24 cellular contexts compared by ENCODE assay signal in the genomic region with DNA sequence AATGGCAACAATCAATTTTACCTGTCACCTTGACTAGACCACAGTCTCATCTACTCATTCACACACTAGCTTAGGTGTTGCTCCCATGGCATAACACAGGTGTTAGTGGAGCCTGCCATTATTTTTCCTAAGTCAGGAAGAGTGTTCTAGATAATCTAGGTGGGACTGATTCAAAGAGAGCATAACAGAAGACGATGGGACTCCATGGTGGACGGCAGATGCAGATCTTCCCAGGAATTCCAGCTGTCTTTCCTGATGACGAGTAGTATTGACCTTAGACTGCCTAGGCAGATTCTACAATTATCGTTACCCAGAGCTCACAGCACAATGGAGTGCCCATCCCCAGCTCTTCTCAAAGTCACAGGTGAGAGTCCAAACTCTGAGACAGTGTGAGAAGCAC.
DNase-seq lines count a peak whose midpoint lies in the region; ATAC-seq and TF ChIP-seq lines count a peak whose summit lies in the region.
"Had no signal": no experiment of that assay in that cellular context is flagged by ENCODE, and none has a peak within 500 bp of the region (broad histone marks: within the 10 kb centered on the region; RNA-seq: fewer than 3 reads in every experiment).

No MANE protein-coding gene starts in this region.

- peaks cover 19% of the 10 kb centered on the region for H3K4me1 ChIP-seq in CD8-positive, alpha-beta T cell (ENCODE audit: insufficient read depth, low read length)
- H3K4me1 ChIP-seq in naive thymus-derived CD4-positive, alpha-beta T cell (ENCODE audit: control insufficient read depth in 2 of 2, insufficient read depth in 2 of 2, low read length in 2 of 2) = peaks cover 3 to 24% of the 10 kb centered on the region in 2 donors
- H3K4me1 ChIP-seq: Caco-2, SJCRH30 had no signal

- no peak overlapping the region for H3K4me3 ChIP-seq in CD8-positive, alpha-beta T cell (ENCODE audit: low read depth, low read length)
- no peak overlapping the region for H3K4me3 ChIP-seq in naive thymus-derived CD4-positive, alpha-beta T cell (ENCODE audit: low read length)
- H3K4me3 ChIP-seq: GM12878, GM23338, SJCRH30 had no signal

- no peak for TF ChIP-seq CTCF in CD8-positive, alpha-beta T cell (IDR thresholded peaks at IDR 0.05)
- no peak for TF ChIP-seq CTCF in activated CD8-positive, alpha-beta T cell treated with anti-CD3 and anti-CD28 coated beads for 36 hours (IDR thresholded peaks at IDR 0.05)

- H3K36me3 Mint-ChIP-seq in activated T-cell treated with anti-CD3 and anti-CD28 coated beads, Interleukin-2, amount 50 U/mL, for 24 hours (ENCODE audit: low read depth) = no peaks in the 10 kb centered on the region
- no peaks in the 10 kb centered on the region for H3K36me3 Mint-ChIP-seq in CD8-positive, alpha-beta T cell
- no peaks in the 10 kb centered on the region for H3K36me3 Mint-ChIP-seq in activated CD8-positive, alpha-beta T cell treated with anti-CD3 and anti-CD28 coated beads for 36 hours (ENCODE audit: low read depth)
- peaks cover 0 to 5% (median 0%) of the 10 kb centered on the region in 5 donors for H3K36me3 Mint-ChIP-seq in naive thymus-derived CD4-positive, alpha-beta T cell
- H3K36me3 Mint-ChIP-seq in activated T-helper 1 cell treated with anti-CD3 and anti-CD28 coated beads, Interleukin-12 subunit alpha, Interleukin-12 subunit beta, Interleukin-2, Interleukin-4 antibody, amounts not matched to agents 30 ng/mL and 10 ng/mL and 1 ng/mL, durations not matched to agents 14 hours and 24 hours and 36 hours (ENCODE audit: low read depth) = no peaks in the 10 kb centered on the region

- H3K36me3 ChIP-seq in CD8-positive, alpha-beta T cell (ENCODE audit: insufficient read depth, low read length) = no peaks in the 10 kb centered on the region
- H3K36me3 ChIP-seq in naive thymus-derived CD4-positive, alpha-beta T cell (ENCODE audit: control insufficient read depth in 2 of 3, insufficient read depth in 3 of 3, low read length in 3 of 3) = no peaks in the 10 kb centered on the region
- H3K36me3 ChIP-seq: SJCRH30 had no signal

- H3K9me3 ChIP-seq in CD8-positive, alpha-beta T cell (ENCODE audit: low read length) = no peaks in the 10 kb centered on the region
- H3K9me3 ChIP-seq in naive thymus-derived CD4-positive, alpha-beta T cell (ENCODE audit: control insufficient read depth in 2 of 3, low read length in 3 of 3) = no peaks in the 10 kb centered on the region
- H3K9me3 ChIP-seq: Caco-2, SJCRH30 had no signal

- H3K4me1 Mint-ChIP-seq in activated T-cell treated with anti-CD3 and anti-CD28 coated beads, Interleukin-2, amount 50 U/mL, for 24 hours (ENCODE audit: low read depth) = peaks cover 25% of the 10 kb centered on the region
- peaks cover 22% of the 10 kb centered on the region for H3K4me1 Mint-ChIP-seq in CD8-positive, alpha-beta T cell (ENCODE audit: low read depth)
- H3K4me1 Mint-ChIP-seq in activated CD8-positive, alpha-beta T cell treated with anti-CD3 and anti-CD28 coated beads for 36 hours (ENCODE audit: low read depth) = peaks cover 13% of the 10 kb centered on the region
- peaks cover 11 to 44% (median 34%) of the 10 kb centered on the region in 7 donors for H3K4me1 Mint-ChIP-seq in naive thymus-derived CD4-positive, alpha-beta T cell
- H3K4me1 Mint-ChIP-seq in activated T-helper 1 cell treated with anti-CD3 and anti-CD28 coated beads, Interleukin-12 subunit alpha, Interleukin-12 subunit beta, Interleukin-2, Interleukin-4 antibody, amounts not matched to agents 30 ng/mL and 10 ng/mL and 1 ng/mL, durations not matched to agents 14 hours and 24 hours and 36 hours (ENCODE audit: low read depth) = peaks cover 17% of the 10 kb centered on the region
- H3K4me1 Mint-ChIP-seq: GM23338 had no signal

- POLR2A ChIA-PET in CD8-positive, alpha-beta T cell (lab: Charles Lee) = no interaction called here
- POLR2A ChIA-PET in activated CD8-positive, alpha-beta T cell treated with anti-CD3 and anti-CD28 coated beads for 36 hours (lab: Charles Lee) = no interaction called here
- POLR2A ChIA-PET in naive thymus-derived CD4-positive, alpha-beta T cell (lab: Charles Lee) = no interaction called here

- CTCF ChIA-PET in CD8-positive, alpha-beta T cell (lab: Charles Lee) = interaction anchor here (1.4 to 1.5 kb wide), 2 partner anchors 94 to 649 kb away, joined by 3 to 5 read pairs; no protein-coding TSS in a partner anchor
- CTCF ChIA-PET in activated CD8-positive, alpha-beta T cell treated with anti-CD3 and anti-CD28 coated beads for 36 hours (lab: Charles Lee) = interaction anchor here (0.6 to 1.4 kb wide), 4 partner anchors 14 to 423 kb away, joined by 3 read pairs; no protein-coding TSS in a partner anchor
- CTCF ChIA-PET in naive thymus-derived CD4-positive, alpha-beta T cell (lab: Charles Lee) = interaction anchor here (0.6 to 1.4 kb wide), 6 partner anchors 27 to 385 kb away, joined by 3 to 4 read pairs (median 4); no protein-coding TSS in a partner anchor

- H3K4me3 Mint-ChIP-seq in activated T-cell treated with anti-CD3 and anti-CD28 coated beads, Interleukin-2, amount 50 U/mL, for 24 hours = no peak overlapping the region
- no peak overlapping the region for H3K4me3 Mint-ChIP-seq in CD8-positive, alpha-beta T cell
- H3K4me3 Mint-ChIP-seq in activated CD8-positive, alpha-beta T cell treated with anti-CD3 and anti-CD28 coated beads for 36 hours = no peak overlapping the region
- peak overlapping the region in 7 of 10 donors; percentile 19 to 74 (median 64) for H3K4me3 Mint-ChIP-seq in naive thymus-derived CD4-positive, alpha-beta T cell
- H3K4me3 Mint-ChIP-seq in activated T-helper 1 cell treated with anti-CD3 and anti-CD28 coated beads, Interleukin-12 subunit alpha, Interleukin-12 subunit beta, Interleukin-2, Interleukin-4 antibody, amounts not matched to agents 30 ng/mL and 10 ng/mL and 1 ng/mL, durations not matched to agents 14 hours and 24 hours and 36 hours = no peak overlapping the region
- H3K4me3 Mint-ChIP-seq: GM23338 had no signal

- peaks cover 7% of the 10 kb centered on the region for H3K27me3 Mint-ChIP-seq in activated T-cell treated with anti-CD3 and anti-CD28 coated beads, Interleukin-2, amount 50 U/mL, for 24 hours
- H3K27me3 Mint-ChIP-seq in CD8-positive, alpha-beta T cell (ENCODE audit: low read depth) = no peaks in the 10 kb centered on the region
- H3K27me3 Mint-ChIP-seq in activated CD8-positive, alpha-beta T cell treated with anti-CD3 and anti-CD28 coated beads for 36 hours = no peaks in the 10 kb centered on the region
- H3K27me3 Mint-ChIP-seq in naive thymus-derived CD4-positive, alpha-beta T cell = peaks cover 0 to 45% (median 9%) of the 10 kb centered on the region in 5 donors
- H3K27me3 Mint-ChIP-seq in activated T-helper 1 cell treated with anti-CD3 and anti-CD28 coated beads, Interleukin-12 subunit alpha, Interleukin-12 subunit beta, Interleukin-2, Interleukin-4 antibody, amounts not matched to agents 30 ng/mL and 10 ng/mL and 1 ng/mL, durations not matched to agents 14 hours and 24 hours and 36 hours (ENCODE audit: insufficient read depth) = peaks cover 31% of the 10 kb centered on the region

- H3K27ac ChIP-seq in CD8-positive, alpha-beta T cell (ENCODE audit: low read depth, low read length) = no peak overlapping the region
- H3K27ac ChIP-seq in naive thymus-derived CD4-positive, alpha-beta T cell (ENCODE audit: low read depth, low read length) = peak overlapping the region; percentile 76
- H3K27ac ChIP-seq: 22Rv1, C4-2B, KMS-11, SJCRH30 had no signal

- H3K27me3 ChIP-seq in CD8-positive, alpha-beta T cell (ENCODE audit: insufficient read depth, low read length) = no peaks in the 10 kb centered on the region
- H3K27me3 ChIP-seq in naive thymus-derived CD4-positive, alpha-beta T cell (ENCODE audit: control insufficient read depth in 2 of 2, insufficient read depth in 2 of 2, low read length in 2 of 2) = no peaks in the 10 kb centered on the region
- H3K27me3 ChIP-seq: SJCRH30 had no signal

- peak overlapping the region; percentile 32 for H3K27ac Mint-ChIP-seq in activated T-cell treated with anti-CD3 and anti-CD28 coated beads, Interleukin-2, amount 50 U/mL, for 24 hours
- peak overlapping the region; percentile 86 for H3K27ac Mint-ChIP-seq in CD8-positive, alpha-beta T cell
- H3K27ac Mint-ChIP-seq in activated CD8-positive, alpha-beta T cell treated with anti-CD3 and anti-CD28 coated beads for 36 hours = peak overlapping the region; percentile 74
- H3K27ac Mint-ChIP-seq in naive thymus-derived CD4-positive, alpha-beta T cell = peak overlapping the region in 7 of 9 donors; percentile 76 to 92 (median 84)
- H3K27ac Mint-ChIP-seq in activated T-helper 1 cell treated with anti-CD3 and anti-CD28 coated beads, Interleukin-12 subunit alpha, Interleukin-12 subunit beta, Interleukin-2, Interleukin-4 antibody, amounts not matched to agents 30 ng/mL and 10 ng/mL and 1 ng/mL, durations not matched to agents 14 hours and 24 hours and 36 hours = no peak overlapping the region
- H3K27ac Mint-ChIP-seq: GM23338 had no signal

- intact Hi-C loops in CD8-positive, alpha-beta T cell (cut with DNase I, micrococcal nuclease) = no loop called here
- intact Hi-C loops in activated CD8-positive, alpha-beta T cell treated with anti-CD3 and anti-CD28 coated beads for 36 hours (cut with micrococcal nuclease) = no loop called here
- intact Hi-C loops in naive thymus-derived CD4-positive, alpha-beta T cell (cut with micrococcal nuclease) = loop anchor here in 1 of 2 donors (5.0 kb wide), 2 partner anchors 72 to 357 kb away; no protein-coding TSS in a partner anchor
- intact Hi-C loops in activated T-helper 1 cell treated with anti-CD3 and anti-CD28 coated beads, Interleukin-12 subunit alpha, Interleukin-12 subunit beta, Interleukin-2, Interleukin-4 antibody, amounts not matched to agents 30 ng/mL and 10 ng/mL and 1 ng/mL, durations not matched to agents 14 hours and 24 hours and 36 hours (cut with micrococcal nuclease) = no loop called here

- no peaks in the 10 kb centered on the region for H3K9me3 Mint-ChIP-seq in activated T-cell treated with anti-CD3 and anti-CD28 coated beads, Interleukin-2, amount 50 U/mL, for 24 hours
- no peaks in the 10 kb centered on the region for H3K9me3 Mint-ChIP-seq in CD8-positive, alpha-beta T cell
- no peaks in the 10 kb centered on the region for H3K9me3 Mint-ChIP-seq in activated CD8-positive, alpha-beta T cell treated with anti-CD3 and anti-CD28 coated beads for 36 hours
- no peaks in the 10 kb centered on the region for H3K9me3 Mint-ChIP-seq in naive thymus-derived CD4-positive, alpha-beta T cell
- H3K9me3 Mint-ChIP-seq in activated T-helper 1 cell treated with anti-CD3 and anti-CD28 coated beads, Interleukin-12 subunit alpha, Interleukin-12 subunit beta, Interleukin-2, Interleukin-4 antibody, amounts not matched to agents 30 ng/mL and 10 ng/mL and 1 ng/mL, durations not matched to agents 14 hours and 24 hours and 36 hours = no peaks in the 10 kb centered on the region

- ATAC-seq in CD8-positive, alpha-beta T cell = no peak
- ATAC-seq in activated CD8-positive, alpha-beta T cell treated with anti-CD3 and anti-CD28 coated beads for 36 hours = no peak
- ATAC-seq in naive thymus-derived CD4-positive, alpha-beta T cell = no peak
- ATAC-seq: GM12878, GM23338 had no signal

- no peak for DNase-seq in activated T-cell treated with anti-CD3 and anti-CD28 coated beads, Interleukin-2, amount 50 U/mL, for 24 hours
- no peak for DNase-seq in activated T-cell treated with anti-CD3 and anti-CD28 coated beads, Interleukin-2, amount 50 U/mL, for 1 hour
- DNase-seq in CD8-positive, alpha-beta T cell = no peak
- DNase-seq in activated CD8-positive, alpha-beta T cell treated with anti-CD3 and anti-CD28 coated beads for 36 hours = no peak
- no peak for DNase-seq in naive thymus-derived CD4-positive, alpha-beta T cell
- no peak for DNase-seq in activated CD4-positive, CD25-positive, alpha-beta regulatory T cell treated with anti-CD3 and anti-CD28 coated beads, Interleukin-2, amount 50 U/mL, for 72 hours
- no peak for DNase-seq in activated T-helper 1 cell treated with anti-CD3 and anti-CD28 coated beads, Interleukin-12 subunit alpha, Interleukin-12 subunit beta, Interleukin-2, Interleukin-4 antibody, amounts not matched to agents 30 ng/mL and 10 ng/mL and 1 ng/mL, durations not matched to agents 14 hours and 24 hours and 36 hours (ENCODE audit: low spot score)
- DNase-seq in NOMO-1 treated with dmso at 0.1 percent for 144 hours (lab: John Stamatoyannopoulos, UW; ENCODE audit: unreplicated experiment) = no peak
- DNase-seq: ACHN, Caco-2, DMS 273 treated with DMSO at 0.1 percent for 48 hours, DMS79 treated with DMSO at 0.1 percent for 48 hours, HCEC 1CT, IMR-90, NCI-H1694 treated with DMSO at 0.1 percent for 48 hours, NCI-H446, NCI-H526, OCI-M1, SJCRH30 had no signal

Comparison
In these comparisons a context has a peak if more than half of its experiments do, and no peak if none do; other contexts are left out.
1. H3K4me3 Mint-ChIP-seq: peak in naive thymus-derived CD4-positive, alpha-beta T cell (7 of 10); none in activated T-cell treated with anti-CD3 and anti-CD28 coated beads, Interleukin-2, amount 50 U/mL, for 24 hours (single experiment), CD8-positive, alpha-beta T cell (single experiment), activated CD8-positive, alpha-beta T cell treated with anti-CD3 and anti-CD28 coated beads for 36 hours (single experiment) and activated T-helper 1 cell treated with anti-CD3 and anti-CD28 coated beads, Interleukin-12 subunit alpha, Interleukin-12 subunit beta, Interleukin-2, Interleukin-4 antibody, amounts not matched to agents 30 ng/mL and 10 ng/mL and 1 ng/mL, durations not matched to agents 14 hours and 24 hours and 36 hours (single experiment).